21 cellular contexts compared by ENCODE assay signal in the genomic region with DNA sequence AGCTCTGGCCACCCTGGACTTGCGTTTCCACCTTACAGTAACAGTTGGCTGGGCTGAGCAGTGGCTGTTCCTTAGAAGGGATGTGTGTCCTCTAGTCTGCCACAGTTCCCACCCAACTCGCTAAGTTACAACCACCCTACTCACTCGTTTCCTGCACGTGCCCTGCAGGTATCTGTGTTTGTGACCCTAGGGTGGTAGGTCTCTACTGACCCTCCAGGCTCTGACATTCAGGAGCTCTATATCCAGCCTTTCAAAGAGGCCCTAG.
DNase-seq lines count a peak whose midpoint lies in the region; ATAC-seq and TF ChIP-seq lines count a peak whose summit lies in the region.
"Had no signal": no experiment of that assay in that cellular context is flagged by ENCODE, and none has a peak within 500 bp of the region (broad histone marks: within the 10 kb centered on the region; RNA-seq: fewer than 3 reads in every experiment).

No MANE protein-coding gene starts in this region.

- H3K9me3 ChIP-seq in right atrium auricular region = no peaks in the 10 kb centered on the region
- H3K9me3 ChIP-seq: adrenal gland had no signal

- no peaks in the 10 kb centered on the region for H3K27me3 ChIP-seq in right atrium auricular region
- H3K27me3 ChIP-seq: adrenal gland, heart right ventricle, neural progenitor cell had no signal

- H3K4me1 Mint-ChIP-seq in stimulated activated naive CD8-positive, alpha-beta T cell treated with anti-CD3 and anti-CD28 coated beads, Interleukin-15, Interleukin-2, amounts not matched to agents 100 ng/mL and 50 ng/mL, for 24 hours (ENCODE audit: low read depth) = peaks cover 92% of the 10 kb centered on the region
- H3K4me1 Mint-ChIP-seq in activated CD8-positive, alpha-beta T cell treated with anti-CD3 and anti-CD28 coated beads, Interleukin-2, amount 10 ng/mL, durations not matched to agents 7 days and 5 days (ENCODE audit: low read depth) = peaks cover 95% of the 10 kb centered on the region

- peak overlapping the region; percentile 99 for H3K27ac Mint-ChIP-seq in stimulated activated naive CD8-positive, alpha-beta T cell treated with anti-CD3 and anti-CD28 coated beads, Interleukin-15, Interleukin-2, amounts not matched to agents 100 ng/mL and 50 ng/mL, for 24 hours
- H3K27ac Mint-ChIP-seq in activated CD8-positive, alpha-beta T cell treated with anti-CD3 and anti-CD28 coated beads, Interleukin-2, amount 10 ng/mL, durations not matched to agents 7 days and 5 days = peak overlapping the region; percentile 99
- H3K27ac Mint-ChIP-seq: GM23338, neural progenitor cell had no signal

- H3K27me3 Mint-ChIP-seq in stimulated activated naive CD8-positive, alpha-beta T cell treated with anti-CD3 and anti-CD28 coated beads, Interleukin-15, Interleukin-2, amounts not matched to agents 100 ng/mL and 50 ng/mL, for 24 hours = no peaks in the 10 kb centered on the region
- H3K27me3 Mint-ChIP-seq in activated CD8-positive, alpha-beta T cell treated with anti-CD3 and anti-CD28 coated beads, Interleukin-2, amount 10 ng/mL, durations not matched to agents 7 days and 5 days (ENCODE audit: low read depth) = no peaks in the 10 kb centered on the region

- no peak for DNase-seq in stimulated activated naive CD8-positive, alpha-beta T cell treated with anti-CD3 and anti-CD28 coated beads, Interleukin-15, Interleukin-2, amounts not matched to agents 100 U/mL and 50 U/mL, for 24 hours
- no peak for DNase-seq in activated CD8-positive, alpha-beta T cell treated with anti-CD3 and anti-CD28 coated beads, Interleukin-2, amount 10 ng/mL, durations not matched to agents 7 days and 5 days
- DNase-seq in inferior parietal cortex (ENCODE audit: extremely low spot score) = peak; percentile 3
- no peak for DNase-seq in medulla oblongata (ENCODE audit: extremely low spot score)
- DNase-seq in right atrium auricular region (ENCODE audit: low spot score) = no peak
- DNase-seq: activated CD8-positive, alpha-beta memory T cell treated with anti-CD3 and anti-CD28 coated beads, Interleukin-2, amount 50 U/mL, for 4 hours; DMS153; heart right ventricle; IMR-90; NCI-H1930; NCI-H446; right cardiac atrium; SW 1271; WERI-Rb-1 had no signal

- CTCF ChIA-PET in activated CD8-positive, alpha-beta T cell treated with anti-CD3 and anti-CD28 coated beads, Interleukin-2, amount 10 ng/mL, durations not matched to agents 7 days and 5 days (lab: Charles Lee) = interaction anchor here (2.2 to 4.9 kb wide), 3 partner anchors 11 to 34 kb away, joined by 11 to 30 read pairs (median 18); no protein-coding TSS in a partner anchor

- POLR2A ChIA-PET in activated CD8-positive, alpha-beta T cell treated with anti-CD3 and anti-CD28 coated beads, Interleukin-2, amount 10 ng/mL, durations not matched to agents 7 days and 5 days (lab: Charles Lee) = interaction anchor here (0.7 to 3.8 kb wide), 5 partner anchors 18 to 113 kb away, joined by 3 to 23 read pairs (median 3); no protein-coding TSS in a partner anchor

- H3K9me3 Mint-ChIP-seq in stimulated activated naive CD8-positive, alpha-beta T cell treated with anti-CD3 and anti-CD28 coated beads, Interleukin-15, Interleukin-2, amounts not matched to agents 100 ng/mL and 50 ng/mL, for 24 hours = no peaks in the 10 kb centered on the region
- H3K9me3 Mint-ChIP-seq in activated CD8-positive, alpha-beta T cell treated with anti-CD3 and anti-CD28 coated beads, Interleukin-2, amount 10 ng/mL, durations not matched to agents 7 days and 5 days (ENCODE audit: insufficient read depth) = peaks cover 7% of the 10 kb centered on the region
- H3K9me3 Mint-ChIP-seq: GM23338, neural progenitor cell had no signal

- no peak for ATAC-seq in stimulated activated naive CD8-positive, alpha-beta T cell treated with anti-CD3 and anti-CD28 coated beads, Interleukin-15, Interleukin-2, amounts not matched to agents 100 U/mL and 50 U/mL, for 24 hours
- ATAC-seq in activated CD8-positive, alpha-beta T cell treated with anti-CD3 and anti-CD28 coated beads, Interleukin-2, amount 10 ng/mL, durations not matched to agents 7 days and 5 days = no peak
- no peak for ATAC-seq in HG03095 (IDR thresholded peaks at IDR 0.05; ENCODE audit: unreplicated experiment)
- ATAC-seq in GM21360 (IDR thresholded peaks at IDR 0.05; ENCODE audit: unreplicated experiment) = no peak
- ATAC-seq: GM23338, heart right ventricle, right cardiac atrium had no signal

- peak overlapping the region; percentile 24 for H3K4me3 Mint-ChIP-seq in stimulated activated naive CD8-positive, alpha-beta T cell treated with anti-CD3 and anti-CD28 coated beads, Interleukin-15, Interleukin-2, amounts not matched to agents 100 ng/mL and 50 ng/mL, for 24 hours
- H3K4me3 Mint-ChIP-seq in activated CD8-positive, alpha-beta T cell treated with anti-CD3 and anti-CD28 coated beads, Interleukin-2, amount 10 ng/mL, durations not matched to agents 7 days and 5 days = peak overlapping the region; percentile 67
- H3K4me3 Mint-ChIP-seq: GM23338, neural progenitor cell had no signal

- no peak overlapping the region for H3K27ac ChIP-seq in right atrium auricular region
- H3K27ac ChIP-seq: adrenal gland, neural progenitor cell, RWPE1, WERI-Rb-1 had no signal

- TF ChIP-seq CTCF in right atrium auricular region (IDR thresholded peaks at IDR 0.05) = no peak

- H3K36me3 Mint-ChIP-seq in stimulated activated naive CD8-positive, alpha-beta T cell treated with anti-CD3 and anti-CD28 coated beads, Interleukin-15, Interleukin-2, amounts not matched to agents 100 ng/mL and 50 ng/mL, for 24 hours (ENCODE audit: low read depth) = peaks cover 77% of the 10 kb centered on the region
- H3K36me3 Mint-ChIP-seq in activated CD8-positive, alpha-beta T cell treated with anti-CD3 and anti-CD28 coated beads, Interleukin-2, amount 10 ng/mL, durations not matched to agents 7 days and 5 days (ENCODE audit: low read depth) = peaks cover 86% of the 10 kb centered on the region

- no peaks in the 10 kb centered on the region for H3K36me3 ChIP-seq in right atrium auricular region
- H3K36me3 ChIP-seq: adrenal gland, neural progenitor cell had no signal

- H3K4me3 ChIP-seq in right atrium auricular region = no peak overlapping the region
- H3K4me3 ChIP-seq: adrenal gland, GM23338, heart right ventricle, neural progenitor cell had no signal

- H3K4me1 ChIP-seq in right atrium auricular region = peaks cover 0 to 17% of the 10 kb centered on the region in 2 donors
- H3K4me1 ChIP-seq: neural progenitor cell had no signal
